In genomic region chr10:110944997-110945396, GRCh38 we compare ENCODE assay signal across 17 cellular contexts. TPM values are rescaled to one million over a fixed set of nuclear protein-coding genes. Genes with fewer than 3 reads are reported as not detected.
DNase-seq lines count a peak whose midpoint lies in the region; TF ChIP-seq lines count a peak whose summit lies in the region.
"Had no signal": no experiment of that assay in that cellular context is flagged by ENCODE, and none has a peak within 500 bp of the region (broad histone marks: within the 10 kb centered on the region; RNA-seq: fewer than 3 reads in every experiment).

No MANE protein-coding gene starts in this region.

- H3K4me3 Mint-ChIP-seq in glutamatergic neuron (ENCODE audit: unreplicated experiment) (peak overlapping the region; percentile 20), chondrocyte (ENCODE audit: unreplicated experiment) (no peak overlapping the region)
- H3K4me3 Mint-ChIP-seq: activated CD4-positive, alpha-beta memory T cell treated with anti-CD3 and anti-CD28 coated beads, Interleukin-2, amount 10 ng/mL, durations not matched to agents 7 days and 5 days; activated T-helper 17 cell treated with anti-CD3 and anti-CD28 coated beads, Interleukin-2, amount 50 U/mL, for 72 hours; CD4-positive, alpha-beta T cell; dendritic cell treated with granulocyte-macrophage colony-stimulating factor and Interleukin-4, amounts not matched to agents 40 ng/mL and 50 ng/mL, for 4 days; immature natural killer cell had no signal

- no peak overlapping the region for H3K4me3 ChIP-seq in skeletal muscle cell (ENCODE audit: low read depth, low read length)
- H3K4me3 ChIP-seq: spleen had no signal

- DNase-seq in HS-5 (ENCODE audit: low read depth) (peak; percentile 48), amniotic epithelial cell (ENCODE audit: low read depth) (peak; percentile 87), glutamatergic neuron (no peak), skeletal muscle cell (ENCODE audit: low read depth) (peak; percentile 87), NCI-H2171 (lab: John Stamatoyannopoulos, UW) (no peak), chondrocyte (ENCODE audit: low spot score) (no peak)
- DNase-seq in activated T-cell treated with anti-CD3 and anti-CD28 coated beads, Interleukin-2, amount 50 U/mL, for 48 hours, result no peak
- DNase-seq: activated CD4-positive, alpha-beta memory T cell treated with anti-CD3 and anti-CD28 coated beads, Interleukin-2, amount 10 ng/mL, durations not matched to agents 7 days and 5 days; CD4-positive, alpha-beta T cell; HCEC 1CT; immature natural killer cell; NCI-H1105 treated with DMSO at 0.1 percent for 48 hours; NCI-H446; occipital lobe; spleen had no signal

- H3K36me3 Mint-ChIP-seq in glutamatergic neuron (ENCODE audit: unreplicated experiment), result peaks cover 8% of the 10 kb centered on the region
- H3K36me3 Mint-ChIP-seq in chondrocyte (ENCODE audit: low read depth), result peaks cover 16% of the 10 kb centered on the region

- H3K9me3 Mint-ChIP-seq in glutamatergic neuron (ENCODE audit: unreplicated experiment) (no peaks in the 10 kb centered on the region), chondrocyte (ENCODE audit: low read depth) (peaks cover 9% of the 10 kb centered on the region)
- H3K9me3 Mint-ChIP-seq: dendritic cell treated with granulocyte-macrophage colony-stimulating factor and Interleukin-4, amounts not matched to agents 40 ng/mL and 50 ng/mL, for 4 days had no signal

- H3K27ac Mint-ChIP-seq in glutamatergic neuron (ENCODE audit: unreplicated experiment) (peak overlapping the region; percentile 9), chondrocyte (ENCODE audit: unreplicated experiment) (no peak overlapping the region)
- H3K27ac Mint-ChIP-seq: activated CD4-positive, alpha-beta memory T cell treated with anti-CD3 and anti-CD28 coated beads, Interleukin-2, amount 10 ng/mL, durations not matched to agents 7 days and 5 days; activated T-helper 17 cell treated with anti-CD3 and anti-CD28 coated beads, Interleukin-2, amount 50 U/mL, for 72 hours; CD4-positive, alpha-beta T cell; dendritic cell treated with granulocyte-macrophage colony-stimulating factor and Interleukin-4, amounts not matched to agents 40 ng/mL and 50 ng/mL, for 4 days had no signal

- H3K4me1 Mint-ChIP-seq in glutamatergic neuron (ENCODE audit: low read depth, unreplicated experiment) (peaks cover 17% of the 10 kb centered on the region), chondrocyte (ENCODE audit: low read depth) (peaks cover 45% of the 10 kb centered on the region)

- peaks cover 1% of the 10 kb centered on the region for H3K27me3 Mint-ChIP-seq in glutamatergic neuron (ENCODE audit: unreplicated experiment)
- H3K27me3 Mint-ChIP-seq in chondrocyte (ENCODE audit: low read depth), result no peaks in the 10 kb centered on the region
- H3K27me3 Mint-ChIP-seq: activated CD4-positive, alpha-beta memory T cell treated with anti-CD3 and anti-CD28 coated beads, Interleukin-2, amount 10 ng/mL, durations not matched to agents 7 days and 5 days; activated T-helper 17 cell treated with anti-CD3 and anti-CD28 coated beads, Interleukin-2, amount 50 U/mL, for 72 hours; CD4-positive, alpha-beta T cell; dendritic cell treated with granulocyte-macrophage colony-stimulating factor and Interleukin-4, amounts not matched to agents 40 ng/mL and 50 ng/mL, for 4 days had no signal

- TF ChIP-seq CTCF in glutamatergic neuron (IDR thresholded peaks at IDR 0.05; ENCODE audit: partially characterized antibody, unreplicated experiment) (no peak), chondrocyte (IDR thresholded peaks at IDR 0.05) (no peak)

RNA-seq across cellular contexts. Expression of gene SHOC2, which starts 25.6 kb away (rescaled TPM):
- total RNA-seq in glutamatergic neuron (ENCODE audit: unreplicated experiment) (98.3 TPM), chondrocyte (64.4 to 73.3 TPM (median 65.9 TPM) in 3 replicates)

RNA-seq across cellular contexts. Expression of gene BBIP1, which starts 26.0 kb away (rescaled TPM):
- total RNA-seq in glutamatergic neuron (ENCODE audit: unreplicated experiment) (39.1 TPM), chondrocyte (22.2 to 26.4 TPM (median 25.0 TPM) in 3 replicates)

Comparison
In these comparisons a context has a peak if more than half of its experiments do, and no peak if none do; other contexts are left out.
1. DNase-seq: peak in HS-5 (single experiment), amniotic epithelial cell (single experiment) and skeletal muscle cell (single experiment); none in glutamatergic neuron (single experiment), NCI-H2171 (single experiment), activated T-cell treated with anti-CD3 and anti-CD28 coated beads, Interleukin-2, amount 50 U/mL, for 48 hours (0 of 2) and chondrocyte (single experiment).